In genomic region chr4:169152104-169152503, GRCh38 we compare ENCODE assay signal across 26 cellular contexts.
"Had no signal": no experiment of that assay in that cellular context is flagged by ENCODE, and none has a peak within 500 bp of the region (broad histone marks: within the 10 kb centered on the region; RNA-seq: fewer than 3 reads in every experiment).

No MANE protein-coding gene starts in this region.

- H3K27me3 ChIP-seq: esophagus squamous epithelium, heart right ventricle, neutrophil, tibial nerve, upper lobe of right lung, uterus had no signal

- H3K9me3 ChIP-seq: esophagus squamous epithelium, heart right ventricle, mucosa of descending colon, neutrophil, psoas muscle, thoracic aorta, tibial nerve, upper lobe of right lung, uterus had no signal

- ATAC-seq: effector memory CD8-positive, alpha-beta T cell; heart right ventricle; mucosa of descending colon; natural killer cell treated with Interleukin-12 subunit alpha and Interleukin-12 subunit beta and Interleukin-15 and Interleukin-18, amount 100 ng/mL, for 72 hours; psoas muscle; right cardiac atrium; stimulated activated naive B cell treated with anti-CD40 and anti-IgM and Interleukin-4, amounts not matched to agents 10 μg/mL and 1 μg/mL and 100 μg/mL, for 72 hours; upper lobe of right lung had no signal

- H3K4me3 Mint-ChIP-seq: effector memory CD8-positive, alpha-beta T cell; memory B cell; naive B cell; natural killer cell treated with Interleukin-12 subunit alpha and Interleukin-12 subunit beta and Interleukin-15 and Interleukin-18, amount 100 ng/mL, for 72 hours; neural crest cell; stimulated activated naive B cell treated with anti-CD40 and anti-IgM and Interleukin-4, amounts not matched to agents 10 μg/mL and 1 μg/mL and 100 μg/mL, for 72 hours; stimulated activated naive CD8-positive, alpha-beta T cell treated with anti-CD3 and anti-CD28 coated beads, Interleukin-15, Interleukin-2, amounts not matched to agents 100 ng/mL and 50 ng/mL, for 24 hours had no signal

- DNase-seq: dermis blood vessel endothelial cell; effector memory CD8-positive, alpha-beta T cell; esophagus squamous epithelium; foreskin melanocyte; glutamatergic neuron; heart right ventricle; hippocampal formation; mucosa of descending colon; naive B cell; psoas muscle; right cardiac atrium; small intestine; stimulated activated CD4-positive, alpha-beta T cell treated with anti-CD3 and anti-CD28 coated beads, Interleukin-15, amount 100 ng/mL, for 24 hours; stimulated activated CD4-positive, alpha-beta T cell treated with anti-CD3 and anti-CD28 coated beads, Interleukin-2, amount 100 ng/mL, for 48 hours; stimulated activated naive B cell treated with anti-CD40 and anti-IgM and Interleukin-4, amounts not matched to agents 10 μg/mL and 1 μg/mL and 100 μg/mL, for 72 hours; upper lobe of right lung; uterus had no signal

- H3K9me3 Mint-ChIP-seq: effector memory CD8-positive, alpha-beta T cell; memory B cell; naive B cell; natural killer cell treated with Interleukin-12 subunit alpha and Interleukin-12 subunit beta and Interleukin-15 and Interleukin-18, amount 100 ng/mL, for 72 hours; neural crest cell; stimulated activated naive B cell treated with anti-CD40 and anti-IgM and Interleukin-4, amounts not matched to agents 10 μg/mL and 1 μg/mL and 100 μg/mL, for 72 hours; stimulated activated naive CD8-positive, alpha-beta T cell treated with anti-CD3 and anti-CD28 coated beads, Interleukin-15, Interleukin-2, amounts not matched to agents 100 ng/mL and 50 ng/mL, for 24 hours had no signal

- H3K27ac Mint-ChIP-seq: effector memory CD8-positive, alpha-beta T cell; memory B cell; naive B cell; natural killer cell treated with Interleukin-12 subunit alpha and Interleukin-12 subunit beta and Interleukin-15 and Interleukin-18, amount 100 ng/mL, for 72 hours; stimulated activated naive B cell treated with anti-CD40 and anti-IgM and Interleukin-4, amounts not matched to agents 10 μg/mL and 1 μg/mL and 100 μg/mL, for 72 hours; stimulated activated naive CD8-positive, alpha-beta T cell treated with anti-CD3 and anti-CD28 coated beads, Interleukin-15, Interleukin-2, amounts not matched to agents 100 ng/mL and 50 ng/mL, for 24 hours had no signal

- H3K4me1 ChIP-seq: uterus had no signal

- H3K36me3 ChIP-seq: thoracic aorta, uterus had no signal

- H3K4me1 Mint-ChIP-seq: naive B cell had no signal

- H3K4me3 ChIP-seq: coronary artery, esophagus squamous epithelium, heart right ventricle, lung, mucosa of descending colon, psoas muscle, thoracic aorta, tibial nerve, upper lobe of right lung, uterus had no signal

- H3K27me3 Mint-ChIP-seq: memory B cell; naive B cell; stimulated activated naive B cell treated with anti-CD40 and anti-IgM and Interleukin-4, amounts not matched to agents 10 μg/mL and 1 μg/mL and 100 μg/mL, for 72 hours had no signal

- H3K36me3 Mint-ChIP-seq: naive B cell; natural killer cell treated with Interleukin-12 subunit alpha and Interleukin-12 subunit beta and Interleukin-15 and Interleukin-18, amount 100 ng/mL, for 72 hours; stimulated activated naive B cell treated with anti-CD40 and anti-IgM and Interleukin-4, amounts not matched to agents 10 μg/mL and 1 μg/mL and 100 μg/mL, for 72 hours had no signal

- H3K27ac ChIP-seq: coronary artery, esophagus squamous epithelium, heart right ventricle, neutrophil, psoas muscle, thoracic aorta, tibial nerve, upper lobe of right lung, uterus had no signal
